Comparison of ENCODE assay signal across 11 cellular contexts in the genomic region with DNA sequence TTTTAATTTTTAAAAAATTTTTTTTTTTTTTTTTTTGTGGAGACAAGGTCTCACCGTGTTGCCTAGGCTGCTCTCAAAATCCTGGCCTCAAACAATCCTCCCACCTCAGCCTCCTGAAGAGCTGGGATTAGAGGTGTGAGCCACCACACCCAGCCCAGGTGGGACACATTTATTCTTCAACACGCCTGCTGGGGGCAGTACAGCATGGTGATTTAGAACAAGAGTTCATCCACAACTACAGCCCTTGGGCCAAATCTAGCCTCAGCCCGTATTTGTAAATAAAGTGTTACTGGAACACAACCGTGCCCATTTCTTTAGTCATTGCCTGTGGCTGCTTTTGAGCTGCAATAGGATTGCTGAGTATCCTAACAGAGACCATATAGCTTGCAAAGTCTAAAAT.
DNase-seq lines count a peak whose midpoint lies in the region; ATAC-seq and TF ChIP-seq lines count a peak whose summit lies in the region.
"Had no signal": no experiment of that assay in that cellular context is flagged by ENCODE, and none has a peak within 500 bp of the region (broad histone marks: within the 10 kb centered on the region; RNA-seq: fewer than 3 reads in every experiment).

No MANE protein-coding gene starts in this region.

- DNase-seq in CD14-positive monocyte (ENCODE audit: low spot score) (no peak), H4 (ENCODE audit: low spot score) (peak; percentile 40), RWPE2 (ENCODE audit: low spot score) (no peak), glutamatergic neuron (no peak)
- DNase-seq in NK-92 treated with Interleukin-12 subunit alpha and Interleukin-12 subunit beta, amount 100 ng/mL, for 24 hours (lab: John Stamatoyannopoulos, UW): no peak
- DNase-seq: activated naive CD4-positive, alpha-beta T cell; left lung; stimulated activated CD4-positive, alpha-beta T cell treated with anti-CD3 and anti-CD28 coated beads, Interleukin-4, amount 100 ng/mL, for 24 hours had no signal

- no peak overlapping the region for H3K27ac Mint-ChIP-seq in CD14-positive monocyte
- no peak overlapping the region for H3K27ac Mint-ChIP-seq in glutamatergic neuron (ENCODE audit: unreplicated experiment)

- ATAC-seq in RWPE2 (ENCODE audit: low read depth) (no peak), GM21447 (IDR thresholded peaks at IDR 0.05; ENCODE audit: unreplicated experiment) (no peak), GM19452 (IDR thresholded peaks at IDR 0.05; ENCODE audit: unreplicated experiment) (no peak), HG03159 (IDR thresholded peaks at IDR 0.05; ENCODE audit: unreplicated experiment) (no peak)
- ATAC-seq: left lung had no signal

- H3K4me3 Mint-ChIP-seq in CD14-positive monocyte (no peak overlapping the region), glutamatergic neuron (ENCODE audit: unreplicated experiment) (no peak overlapping the region)

- no peaks in the 10 kb centered on the region for H3K27me3 ChIP-seq in RWPE2 (ENCODE audit: insufficient read depth, poor library complexity, severe bottlenecking)
- H3K27me3 ChIP-seq: left lung had no signal

- H3K36me3 Mint-ChIP-seq in CD14-positive monocyte: peaks cover 20 to 36% of the 10 kb centered on the region in 2 donors
- H3K36me3 Mint-ChIP-seq in glutamatergic neuron (ENCODE audit: unreplicated experiment): no peaks in the 10 kb centered on the region

- no peaks in the 10 kb centered on the region for H3K4me1 ChIP-seq in RWPE2 (ENCODE audit: insufficient read depth, poor library complexity, severe bottlenecking)

- H3K27me3 Mint-ChIP-seq in CD14-positive monocyte (ENCODE audit: low read depth in 3 of 3) (peaks cover 0 to 2% (median 0%) of the 10 kb centered on the region in 3 donors), glutamatergic neuron (ENCODE audit: unreplicated experiment) (no peaks in the 10 kb centered on the region)

- peak; percentile 18 for TF ChIP-seq CTCF in CD14-positive monocyte (IDR thresholded peaks at IDR 0.05)
- TF ChIP-seq CTCF in RWPE2 (IDR thresholded peaks at IDR 0.05; ENCODE audit: poor library complexity, severe bottlenecking): peak; percentile 9
- TF ChIP-seq CTCF in glutamatergic neuron (IDR thresholded peaks at IDR 0.05; ENCODE audit: partially characterized antibody, unreplicated experiment): peak; percentile 60

- H3K4me3 ChIP-seq in RWPE2 (ENCODE audit: severe bottlenecking): no peak overlapping the region
- H3K4me3 ChIP-seq: left lung had no signal

- no peak overlapping the region for H3K27ac ChIP-seq in RWPE2 (ENCODE audit: poor library complexity, severe bottlenecking)
- H3K27ac ChIP-seq: left lung had no signal

- H3K9me3 ChIP-seq in RWPE2 (ENCODE audit: severe bottlenecking): no peaks in the 10 kb centered on the region
- H3K9me3 ChIP-seq: left lung had no signal

- intact Hi-C loops in CD14-positive monocyte (cut with micrococcal nuclease): no loop called here

- H3K36me3 ChIP-seq in RWPE2 (ENCODE audit: low read depth): no peaks in the 10 kb centered on the region

- H3K9me3 Mint-ChIP-seq in CD14-positive monocyte: peaks cover 0 to 2% (median 0%) of the 10 kb centered on the region in 7 donors
- H3K9me3 Mint-ChIP-seq in glutamatergic neuron (ENCODE audit: unreplicated experiment): peaks cover 1% of the 10 kb centered on the region

- H3K4me1 Mint-ChIP-seq in CD14-positive monocyte (peaks cover 12% of the 10 kb centered on the region), glutamatergic neuron (ENCODE audit: low read depth, unreplicated experiment) (peaks cover 3% of the 10 kb centered on the region)

Comparison
In these comparisons a context has a peak if more than half of its experiments do, and no peak if none do; other contexts are left out.
1. CTCF ChIP-seq: peak in every context shown above with its lines; median percentile 60 in glutamatergic neuron; 18 in CD14-positive monocyte; 9 in RWPE2.